In genomic region chr11:63767415-63768231, GRCh38 we compare ENCODE assay signal across 8 cellular contexts. TPM values are rescaled to one million over a fixed set of nuclear protein-coding genes. Genes with fewer than 3 reads are reported as not detected.
DNase-seq lines count a peak whose midpoint lies in the region; ATAC-seq and TF ChIP-seq lines count a peak whose summit lies in the region.

No MANE protein-coding gene starts in this region.

- H3K27me3 ChIP-seq in gastrocnemius medialis, result no peaks in the 10 kb centered on the region

- in situ Hi-C loops in gastrocnemius medialis (cut with MboI; ENCODE audit: low sequenced_read_pairs in 4 of 4), result loop anchor here in 1 of 4 donors (10.0 kb wide), 1 partner anchor 177 kb away; no protein-coding TSS in a partner anchor

- no peak for TF ChIP-seq CTCF in gastrocnemius medialis (IDR thresholded peaks at IDR 0.05 in 4 of 5, conservative IDR thresholded peaks at IDR 0.05 in 1 of 5)

- H3K4me3 ChIP-seq in gastrocnemius medialis, result peak overlapping the region; percentile 67 to 75 (median 70)

- no peaks in the 10 kb centered on the region for H3K9me3 ChIP-seq in gastrocnemius medialis

- peak; percentile 13 to 26 for ATAC-seq in gastrocnemius medialis
- no peak for ATAC-seq in HG02571 (IDR thresholded peaks at IDR 0.05; ENCODE audit: unreplicated experiment)

- intact Hi-C loops in gastrocnemius medialis (cut with DNase I; ENCODE audit: low total_unique reads), result loop anchor here (1.0 to 10.0 kb wide), 5 partner anchors 46 to 385 kb away; partner anchors contain the start of gene SPINDOC

- no peak for TF ChIP-seq POLR2A in gastrocnemius medialis (IDR thresholded peaks at IDR 0.05)

- peaks cover 12 to 13% of the 10 kb centered on the region in 2 donors for H3K4me1 ChIP-seq in gastrocnemius medialis

- H3K36me3 ChIP-seq in gastrocnemius medialis, result no peaks in the 10 kb centered on the region

- H3K27ac ChIP-seq in gastrocnemius medialis, result peak overlapping the region; percentile 62 to 81 (median 71)

- DNase-seq in activated naive CD4-positive, alpha-beta T cell treated with Interleukin-2 at 50 U/mL for 16 hours, result peak; percentile 47
- DNase-seq in activated naive CD4-positive, alpha-beta T cell (lab: John Stamatoyannopoulos, UW), result no peak
- DNase-seq in NCI-H1105 treated with DMSO at 0.1 percent for 48 hours (lab: John Stamatoyannopoulos, UW) (peak; percentile 72), T-helper 22 cell (ENCODE audit: low read depth) (peak; percentile 24), cerebellar cortex (ENCODE audit: low spot score) (peak; percentile 92), iPS-NIHi11 (ENCODE audit: low spot score) (peak; percentile 71), gastrocnemius medialis (peak; percentile 34 to 48)

RNA-seq across cellular contexts. Expression of gene ZFTA, which starts 1.0 kb away (rescaled TPM):
- 10 to 100 TPM in 2 of 4 donors, 1 to 10 TPM in 2; 6.9 to 18.6 (median 11.8) TPM for total RNA-seq in gastrocnemius medialis

RNA-seq across cellular contexts. Expression of gene SPINDOC, which starts 45.6 kb away (rescaled TPM):
- 1 to 10 TPM; 2.7 to 6.3 (median 3.5) TPM for total RNA-seq in gastrocnemius medialis

Comparison
In these comparisons a context has a peak if more than half of its experiments do, and no peak if none do; other contexts are left out.
1. DNase-seq: peak in activated naive CD4-positive, alpha-beta T cell treated with Interleukin-2 at 50 U/mL for 16 hours (single experiment), NCI-H1105 treated with DMSO at 0.1 percent for 48 hours (single experiment), T-helper 22 cell (single experiment), cerebellar cortex (single experiment), iPS-NIHi11 (single experiment) and gastrocnemius medialis (2 of 2); none in activated naive CD4-positive, alpha-beta T cell (0 of 4).